In the genomic region with DNA sequence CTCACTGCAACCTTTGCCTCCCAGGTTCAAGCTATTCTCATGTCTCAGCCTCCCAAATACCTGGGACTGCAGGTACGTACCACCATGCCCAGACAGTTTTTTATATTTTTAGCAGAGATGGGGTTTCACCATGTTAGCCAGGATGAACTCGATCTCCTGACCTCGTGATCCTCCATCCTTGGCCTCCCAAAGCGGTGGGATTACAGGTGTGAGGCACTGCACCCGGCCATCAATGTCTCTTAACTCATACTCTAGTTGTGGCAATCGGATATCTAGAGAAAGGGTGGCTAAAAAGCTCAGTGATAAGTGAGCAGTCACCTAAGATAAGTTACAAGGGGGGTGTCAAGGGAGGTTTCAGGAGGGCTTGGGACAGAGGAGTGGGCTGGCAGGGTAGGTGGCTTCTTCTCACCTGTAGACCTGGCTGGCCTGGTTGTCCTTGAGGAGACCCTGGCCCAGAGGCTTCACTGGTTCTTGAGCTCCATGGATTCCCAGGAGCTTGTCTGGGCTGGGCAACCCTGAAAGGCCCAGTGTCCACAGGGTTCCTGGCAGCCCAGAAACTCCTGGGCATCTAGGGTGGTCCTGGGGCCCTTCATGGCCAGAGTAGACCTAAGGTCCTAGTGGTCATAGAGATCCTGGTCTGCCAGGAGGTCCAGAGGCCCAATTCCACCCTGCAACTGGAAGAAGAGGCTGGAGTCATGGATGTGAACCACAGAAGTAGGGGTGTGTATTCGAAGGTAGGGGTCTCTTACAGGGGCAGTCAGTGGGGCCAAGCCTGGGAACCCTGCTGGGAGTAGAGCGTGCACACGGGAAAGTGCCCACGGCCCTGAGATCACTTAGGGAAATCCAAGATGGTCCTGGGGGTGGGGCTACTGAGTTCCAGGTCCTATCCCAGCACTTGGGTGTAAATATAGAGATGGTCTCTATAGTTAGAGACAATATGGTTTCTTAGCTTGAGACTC, we compare ENCODE assay signal across 23 cellular contexts. TPM values are rescaled to one million over a fixed set of nuclear protein-coding genes. Genes with fewer than 3 reads are reported as not detected.
DNase-seq lines count a peak whose midpoint lies in the region; ATAC-seq and TF ChIP-seq lines count a peak whose summit lies in the region.
"Had no signal": no experiment of that assay in that cellular context is flagged by ENCODE, and none has a peak within 500 bp of the region (broad histone marks: within the 10 kb centered on the region; RNA-seq: fewer than 3 reads in every experiment).

No MANE protein-coding gene starts in this region.

- H4K91ac ChIP-seq in trophoblast cell (ENCODE audit: low read depth, low read length), result no peak overlapping the region

- H3K27me3 ChIP-seq in Peyer's patch (no peaks in the 10 kb centered on the region), colonic mucosa (no peaks in the 10 kb centered on the region), sigmoid colon (no peaks in the 10 kb centered on the region), trophoblast cell (ENCODE audit: insufficient read depth, low read length) (no peaks in the 10 kb centered on the region)
- H3K27me3 ChIP-seq: BLaER1 treated with 17β-estradiol and CSF1 and Interleukin-3, amounts not matched to agents 10 nM and 100 nM had no signal

- H4K8ac ChIP-seq in trophoblast cell (ENCODE audit: low read depth, low read length), result no peak overlapping the region

- H3K4me1 ChIP-seq in Peyer's patch (no peaks in the 10 kb centered on the region), colonic mucosa (no peaks in the 10 kb centered on the region), sigmoid colon (peaks cover 0 to 36% (median 30%) of the 10 kb centered on the region in 4 donors), trophoblast cell (ENCODE audit: control insufficient read depth in 1 of 2, insufficient read depth in 2 of 2, low read length in 2 of 2) (no peaks in the 10 kb centered on the region)

- H3K9me3 ChIP-seq in Peyer's patch, result no peaks in the 10 kb centered on the region
- H3K9me3 ChIP-seq in colonic mucosa, result no peaks in the 10 kb centered on the region
- H3K9me3 ChIP-seq in sigmoid colon, result no peaks in the 10 kb centered on the region
- H3K9me3 ChIP-seq in trophoblast cell (ENCODE audit: insufficient read depth, low read depth, low read length), result peaks cover 3% of the 10 kb centered on the region

- WGBS in sigmoid colon, 2 donors, result 92 to 94% methylated on average over 10 of the region's 10 CpGs
- no CpG with 5 or more reads among the region's 10 CpGs for WGBS in trophoblast cell (ENCODE audit: extremely low coverage, insufficient coverage, insufficient read length)

- intact Hi-C loops in colonic mucosa (cut with DNase I) (no loop called here), sigmoid colon (cut with DNase I) (no loop called here)

- H3K27me3 Mint-ChIP-seq in activated T-cell treated with anti-CD3 and anti-CD28 coated beads, Interleukin-2, amount 50 U/mL, for 4 hours (ENCODE audit: low read depth), result no peaks in the 10 kb centered on the region

- no peak overlapping the region for H3K14ac ChIP-seq in trophoblast cell (ENCODE audit: low read length)

- H3K4me2 ChIP-seq in trophoblast cell (ENCODE audit: low read length), result no peak overlapping the region
- H3K4me2 ChIP-seq: GM23338 had no signal

- H3K9me3 Mint-ChIP-seq in activated T-cell treated with anti-CD3 and anti-CD28 coated beads, Interleukin-2, amount 50 U/mL, for 4 hours, result no peaks in the 10 kb centered on the region
- H3K9me3 Mint-ChIP-seq: CD8-positive, alpha-beta T cell; IgD-negative memory B cell had no signal

- no peaks in the 10 kb centered on the region for H3K79me1 ChIP-seq in trophoblast cell (ENCODE audit: low read length)

- no peak overlapping the region for H3K27ac ChIP-seq in Peyer's patch
- H3K27ac ChIP-seq in colonic mucosa, result no peak overlapping the region
- H3K27ac ChIP-seq in sigmoid colon, result no peak overlapping the region
- H3K27ac ChIP-seq in trophoblast cell (ENCODE audit: low read depth, low read length), result no peak overlapping the region
- H3K27ac ChIP-seq: BLaER1 treated with 17β-estradiol and CSF1 and Interleukin-3, amounts not matched to agents 10 nM and 100 nM had no signal

- H3K4me1 Mint-ChIP-seq in activated T-cell treated with anti-CD3 and anti-CD28 coated beads, Interleukin-2, amount 50 U/mL, for 4 hours (ENCODE audit: low read depth), result peaks cover 28% of the 10 kb centered on the region

- H3K18ac ChIP-seq in trophoblast cell (ENCODE audit: low read length), result no peak overlapping the region

- H2BK12ac ChIP-seq in trophoblast cell (ENCODE audit: low read length), result no peak overlapping the region

- H3K36me3 ChIP-seq in Peyer's patch, result no peaks in the 10 kb centered on the region
- no peaks in the 10 kb centered on the region for H3K36me3 ChIP-seq in colonic mucosa
- no peaks in the 10 kb centered on the region for H3K36me3 ChIP-seq in sigmoid colon
- no peaks in the 10 kb centered on the region for H3K36me3 ChIP-seq in trophoblast cell (ENCODE audit: control insufficient read depth in 1 of 2, insufficient read depth in 2 of 2, low read length in 2 of 2)
- H3K36me3 ChIP-seq: BLaER1 treated with 17β-estradiol and CSF1 and Interleukin-3, amounts not matched to agents 10 nM and 100 nM had no signal

- peak; percentile 9 to 10 for DNase-seq in activated T-cell treated with anti-CD3 and anti-CD28 coated beads, Interleukin-2, amount 50 U/mL, for 48 hours
- no peak for DNase-seq in activated T-cell treated with anti-CD3 and anti-CD28 coated beads, Interleukin-2, amount 50 U/mL, for 4 hours
- DNase-seq in Peyer's patch (peak in 2 of 3 donors; percentile 19 to 23), colonic mucosa (peak; percentile 16), sigmoid colon (peak; percentile 33), NOMO-1 treated with DMSO at 0.1 percent for 48 hours (lab: John Stamatoyannopoulos, UW; ENCODE audit: unreplicated experiment) (no peak), trophoblast cell (no peak), SW 1271 (lab: John Stamatoyannopoulos, UW) (no peak)
- DNase-seq: Calu3; CD8-positive, alpha-beta T cell; GF-D8; Karpas-422; NCI-H1048; NCI-H1436; NCI-H1930; NCI-H226; NCI-H524; NCI-H82; RPMI8226 had no signal

- no peak for TF ChIP-seq POLR2A in Peyer's patch (IDR thresholded peaks at IDR 0.05)
- no peak for TF ChIP-seq POLR2A in sigmoid colon (IDR thresholded peaks at IDR 0.05)

- TF ChIP-seq EP300 in sigmoid colon (IDR thresholded peaks at IDR 0.05), result no peak

- H2AK5ac ChIP-seq in trophoblast cell (ENCODE audit: low read length), result no peak overlapping the region

- TF ChIP-seq CTCF in Peyer's patch (IDR thresholded peaks at IDR 0.05) (no peak), colonic mucosa (IDR thresholded peaks at IDR 0.05) (no peak), sigmoid colon (IDR thresholded peaks at IDR 0.05) (no peak)

- no peak overlapping the region for H2BK120ac ChIP-seq in trophoblast cell (ENCODE audit: insufficient read depth, low read length, poor library complexity)

- H4K12ac ChIP-seq in trophoblast cell (ENCODE audit: low read depth, low read length), result no peak overlapping the region

- no peaks in the 10 kb centered on the region for H3K36me3 Mint-ChIP-seq in activated T-cell treated with anti-CD3 and anti-CD28 coated beads, Interleukin-2, amount 50 U/mL, for 4 hours (ENCODE audit: insufficient read depth)
- H3K36me3 Mint-ChIP-seq: CD8-positive, alpha-beta T cell; IgD-negative memory B cell had no signal

- H3K79me2 ChIP-seq in trophoblast cell (ENCODE audit: control insufficient read depth, insufficient read depth, low read length, poor library complexity), result no peaks in the 10 kb centered on the region

- no peak overlapping the region for H2BK5ac ChIP-seq in trophoblast cell (ENCODE audit: low read depth, low read length, poor library complexity)

- ATAC-seq in activated T-cell treated with anti-CD3 and anti-CD28 coated beads, Interleukin-2, amount 50 U/mL, for 4 hours, result no peak
- ATAC-seq: CD8-positive, alpha-beta T cell; GM23338; HCT116 had no signal

- H3K4me3 ChIP-seq in Peyer's patch (no peak overlapping the region), colonic mucosa (no peak overlapping the region), sigmoid colon (no peak overlapping the region), trophoblast cell (ENCODE audit: low read depth, low read length) (no peak overlapping the region)
- H3K4me3 ChIP-seq: BLaER1 treated with 17β-estradiol and CSF1 and Interleukin-3, amounts not matched to agents 10 nM and 100 nM; GM23338 had no signal

- H3K23ac ChIP-seq in trophoblast cell (ENCODE audit: low read length), result no peak overlapping the region

- no peak overlapping the region for H2AFZ ChIP-seq in trophoblast cell (ENCODE audit: insufficient read depth, low read length, poor library complexity)
- H2AFZ ChIP-seq: GM23338 had no signal

- no peak overlapping the region for H3K9ac ChIP-seq in colonic mucosa (ENCODE audit: low read depth in 2 of 2, low read length in 2 of 2)
- no peak overlapping the region for H3K9ac ChIP-seq in trophoblast cell (ENCODE audit: low read length)
- H3K9ac ChIP-seq: BLaER1 treated with 17β-estradiol and CSF1 and Interleukin-3, amounts not matched to agents 10 nM and 100 nM had no signal

- H3K4ac ChIP-seq in trophoblast cell (ENCODE audit: low read depth, low read length), result no peak overlapping the region

- H3K4me3 Mint-ChIP-seq in activated T-cell treated with anti-CD3 and anti-CD28 coated beads, Interleukin-2, amount 50 U/mL, for 4 hours, result no peak overlapping the region
- H3K4me3 Mint-ChIP-seq: CD8-positive, alpha-beta T cell; GM23338; IgD-negative memory B cell had no signal

RNA-seq across cellular contexts. Expression of a gene that starts 12.7 kb away (rescaled TPM):
- total RNA-seq in activated T-cell treated with anti-CD3 and anti-CD28 coated beads, Interleukin-2, amount 50 U/mL, for 4 hours, result 10 to 100 TPM; 14.0 to 17.7 (median 14.7) TPM
- total RNA-seq in Peyer's patch (100 to 1,000 TPM in 3 of 4 donors, 10 to 100 TPM in 1; 70.6 to 220 (median 133) TPM), colonic mucosa (100 to 1,000 TPM; 182 to 291 TPM), sigmoid colon (100 to 1,000 TPM; 198 to 440 (median 325) TPM)
- 100 to 1,000 TPM in 2 of 3 donors, 10 to 100 TPM in 1; 30.3 to 242 (median 108) TPM for polyA plus RNA-seq in sigmoid colon
- polyA plus RNA-seq in trophoblast cell (2013), result 68.1 and 68.9 TPM in 2 replicates

RNA-seq across cellular contexts. Expression of a gene that starts 12.9 kb away (rescaled TPM):
- total RNA-seq in activated T-cell treated with anti-CD3 and anti-CD28 coated beads, Interleukin-2, amount 50 U/mL, for 4 hours, result 10 to 100 TPM; 10.4 to 16.4 (median 12.0) TPM
- total RNA-seq in Peyer's patch, result 10 to 100 TPM; 11.8 to 32.2 (median 16.5) TPM
- 100 to 1,000 TPM in 1 of 2 donors, 10 to 100 TPM in 1; 46.2 to 124 TPM for total RNA-seq in colonic mucosa
- total RNA-seq in sigmoid colon, result 1 to 10 TPM in 3 of 4 donors, under 1 TPM in 1; 0.33 to 2.3 (median 1.8) TPM
- 10 to 100 TPM in 2 of 3 donors, 1 to 10 TPM in 1; 1.8 to 28.7 (median 11.3) TPM for polyA plus RNA-seq in sigmoid colon
- 98.7 and 104 TPM in 2 replicates for polyA plus RNA-seq in trophoblast cell (2013)
- polyA plus RNA-seq: IgD-negative memory B cell had no signal

Comparison
In these comparisons a context has a peak if more than half of its experiments do, and no peak if none do; other contexts are left out.
1. DNase-seq: peak in activated T-cell treated with anti-CD3 and anti-CD28 coated beads, Interleukin-2, amount 50 U/mL, for 48 hours (2 of 2), Peyer's patch (2 of 3), colonic mucosa (single experiment) and sigmoid colon (single experiment); none in activated T-cell treated with anti-CD3 and anti-CD28 coated beads, Interleukin-2, amount 50 U/mL, for 4 hours (single experiment), NOMO-1 treated with DMSO at 0.1 percent for 48 hours (single experiment), trophoblast cell (0 of 2) and SW 1271 (0 of 2).